In the genomic region with DNA sequence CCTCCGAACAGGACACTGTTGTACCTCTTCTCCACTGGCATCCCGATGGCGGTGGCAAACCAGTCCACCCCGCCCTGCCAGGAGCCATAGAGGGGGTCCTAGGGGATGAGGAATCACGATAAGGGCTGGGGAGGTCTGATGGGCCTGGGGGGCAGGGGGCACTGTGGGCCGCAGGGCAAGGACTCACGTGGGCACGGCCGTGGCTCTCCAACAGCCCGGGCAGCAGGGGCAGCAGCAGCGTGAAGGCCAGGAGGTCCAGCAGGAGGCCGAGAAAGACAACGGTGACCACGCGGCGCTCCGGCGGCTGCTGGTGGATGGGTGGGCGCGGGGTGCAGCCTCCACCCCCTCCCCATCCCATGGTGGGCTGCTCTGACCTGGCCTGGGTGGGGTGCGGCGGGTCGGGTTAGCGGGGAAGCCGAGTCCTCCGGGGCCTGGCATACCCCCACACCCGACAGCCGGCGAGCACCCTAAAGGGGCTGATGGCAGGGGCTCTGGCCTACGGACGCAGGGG, we compare ENCODE assay signal across 8 cellular contexts. TPM values are rescaled to one million over a fixed set of nuclear protein-coding genes. Genes with fewer than 3 reads are reported as not detected.
A peak's percentile ranks its signal among the peaks of the same experiment; 100 is the strongest.
DNase-seq lines count a peak whose midpoint lies in the region; ATAC-seq, FAIRE-seq and TF ChIP-seq lines count a peak whose summit lies in the region.

No MANE protein-coding gene starts in this region.

- peaks cover 3 to 57% of the 10 kb centered on the region in 2 donors for H3K4me1 ChIP-seq in right atrium auricular region

- H3K27me3 Mint-ChIP-seq in activated T-cell treated with anti-CD3 and anti-CD28 coated beads, Interleukin-2, amount 50 U/mL, for 72 hours (ENCODE audit: low read depth), result no peaks in the 10 kb centered on the region

- peaks cover 38% of the 10 kb centered on the region for H3K36me3 ChIP-seq in right atrium auricular region

- peak overlapping the region; percentile 98 for H3K27ac Mint-ChIP-seq in activated T-cell treated with anti-CD3 and anti-CD28 coated beads, Interleukin-2, amount 50 U/mL, for 72 hours

- H3K9me3 Mint-ChIP-seq in activated T-cell treated with anti-CD3 and anti-CD28 coated beads, Interleukin-2, amount 50 U/mL, for 72 hours, result no peaks in the 10 kb centered on the region

- FAIRE-seq in GM12892 (lab: Jason Lieb, UNC), result no peak

- no peak for ATAC-seq in activated T-cell treated with anti-CD3 and anti-CD28 coated beads, Interleukin-2, amount 50 U/mL, for 72 hours (replicated peaks in 1 of 2)
- no peak for ATAC-seq in HG03521 (IDR thresholded peaks at IDR 0.05; ENCODE audit: unreplicated experiment)

- H3K4me3 Mint-ChIP-seq in activated T-cell treated with anti-CD3 and anti-CD28 coated beads, Interleukin-2, amount 50 U/mL, for 72 hours, result peak overlapping the region; percentile 94 to 96

- peak; percentile 45; the same call in 1 of the 2 replicates for TF ChIP-seq POLR2A in GM12892 (IDR thresholded peaks at IDR 0.05; ENCODE audit: low read depth, low read length)

- peaks cover 10 to 19% of the 10 kb centered on the region in 2 donors for H3K36me3 Mint-ChIP-seq in activated T-cell treated with anti-CD3 and anti-CD28 coated beads, Interleukin-2, amount 50 U/mL, for 72 hours (ENCODE audit: insufficient read depth in 2 of 2)

- TF ChIP-seq CTCF in right atrium auricular region (IDR thresholded peaks at IDR 0.05), result no peak

- H3K4me3 ChIP-seq in right atrium auricular region (peak overlapping the region; percentile 75 to 84), skeletal muscle cell (ENCODE audit: low read depth, low read length) (peak overlapping the region; percentile 65)

- no peaks in the 10 kb centered on the region for H3K9me3 ChIP-seq in right atrium auricular region

- DNase-seq in GM12892 (ENCODE audit: insufficient read length) (no peak), right atrium auricular region (ENCODE audit: low spot score) (no peak), skeletal muscle cell (ENCODE audit: low read depth) (no peak), H4 (ENCODE audit: low spot score) (no peak), NOMO-1 treated with dmso at 0.1 percent for 144 hours (lab: John Stamatoyannopoulos, UW; ENCODE audit: unreplicated experiment) (no peak)
- DNase-seq in activated T-cell treated with anti-CD3 and anti-CD28 coated beads, Interleukin-2, amount 50 U/mL, for 72 hours, result no peak
- no peak for DNase-seq in effector CD4-positive, alpha-beta T cell

- H3K27ac ChIP-seq in right atrium auricular region, result peak overlapping the region; percentile 86 to 87

- H3K27me3 ChIP-seq in right atrium auricular region, result no peaks in the 10 kb centered on the region

- peaks cover 43% of the 10 kb centered on the region for H3K4me1 Mint-ChIP-seq in activated T-cell treated with anti-CD3 and anti-CD28 coated beads, Interleukin-2, amount 50 U/mL, for 72 hours (ENCODE audit: low read depth)

RNA-seq across cellular contexts. Expression of a gene that starts 29.6 kb away (rescaled TPM):
- polyA plus RNA-seq in GM12892 (2012; ENCODE audit: missing spikeins), result 36.9 TPM
- total RNA-seq in activated T-cell treated with anti-CD3 and anti-CD28 coated beads, Interleukin-2, amount 50 U/mL, for 72 hours, result 10 to 100 TPM; 72.0 to 75.8 TPM
- total RNA-seq in right atrium auricular region, result 10 to 100 TPM; 12.2 to 14.2 TPM
- total RNA-seq in H4 (2014; rRNA removed; shearing (Covaris generic)), result 15.8 and 18.8 TPM in 2 replicates

RNA-seq across cellular contexts. Expression of a gene that starts 29.8 kb away (rescaled TPM):
- 3.7 TPM for polyA plus RNA-seq in GM12892 (2012; ENCODE audit: missing spikeins)
- 1 to 10 TPM; 3.8 to 5.5 TPM for total RNA-seq in activated T-cell treated with anti-CD3 and anti-CD28 coated beads, Interleukin-2, amount 50 U/mL, for 72 hours
- total RNA-seq in right atrium auricular region, result 1 to 10 TPM; 7.0 to 8.2 TPM
- 1.6 and 3.3 TPM in 2 replicates for total RNA-seq in H4 (2014; rRNA removed; shearing (Covaris generic))
